Comparison of ENCODE assay signal across 10 cellular contexts in the genomic region with DNA sequence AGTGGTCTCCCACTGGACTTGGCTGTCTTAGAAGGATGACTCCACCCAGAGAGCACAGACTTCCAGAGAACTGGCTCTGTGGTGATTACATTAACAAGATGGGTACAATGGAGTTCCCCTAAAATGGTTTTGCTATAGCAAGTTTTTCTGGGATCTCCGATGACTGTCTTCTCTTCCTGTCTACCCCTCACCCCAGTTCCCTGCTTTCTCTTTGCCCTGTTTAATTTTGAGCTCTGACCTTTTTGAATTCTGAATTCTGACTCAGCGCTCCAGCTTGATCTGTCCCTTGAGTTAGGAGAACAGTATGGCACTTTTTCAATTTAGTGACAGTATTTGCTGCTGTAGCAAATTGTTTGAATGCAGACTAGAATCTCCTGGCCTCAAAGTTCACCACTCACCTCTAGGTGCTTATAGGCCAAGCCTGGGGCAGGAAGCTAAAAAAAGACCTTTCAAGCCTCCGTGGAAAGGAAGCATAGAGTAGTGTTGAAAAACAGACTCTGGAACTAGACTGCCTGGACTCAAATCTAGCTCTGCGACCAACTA. TPM values are rescaled to one million over a fixed set of nuclear protein-coding genes. Genes with fewer than 3 reads are reported as not detected.
A peak's percentile ranks its signal among the peaks of the same experiment; 100 is the strongest.
DNase-seq lines count a peak whose midpoint lies in the region; ATAC-seq and TF ChIP-seq lines count a peak whose summit lies in the region.
"Had no signal": no experiment of that assay in that cellular context is flagged by ENCODE, and none has a peak within 500 bp of the region (broad histone marks: within the 10 kb centered on the region; RNA-seq: fewer than 3 reads in every experiment).

No MANE protein-coding gene starts in this region.

- no peaks in the 10 kb centered on the region for H3K36me3 ChIP-seq in brain microvascular endothelial cell (replicated peaks)
- no peaks in the 10 kb centered on the region for H3K36me3 ChIP-seq in uterus

- H3K4me3 Mint-ChIP-seq in memory B cell = peak overlapping the region; percentile 83
- H3K4me3 Mint-ChIP-seq in Calu3 (ENCODE audit: low read depth, unreplicated experiment) = no peak overlapping the region

- DNase-seq in Right ventricle myocardium inferior (ENCODE audit: missing footprints) (no peak), cardiac septum (ENCODE audit: low spot score) (no peak), brain microvascular endothelial cell (no peak), memory B cell (ENCODE audit: low spot score in 2 of 2) (no peak), uterus (no peak), Calu3 (no peak)
- no peak for DNase-seq in activated effector memory CD4-positive, alpha-beta T cell treated with anti-CD3 and anti-CD28 coated beads, Interleukin-2, amount 50 U/mL, for 16 hours
- DNase-seq: islet precursor cell; stimulated activated CD4-positive, alpha-beta T cell treated with anti-CD3 and anti-CD28 coated beads, Interleukin-2, amount 100 ng/mL, for 24 hours had no signal

- H3K4me1 Mint-ChIP-seq in memory B cell = peaks cover 56% of the 10 kb centered on the region
- H3K4me1 Mint-ChIP-seq in Calu3 (ENCODE audit: low read depth, unreplicated experiment) = peaks cover 32% of the 10 kb centered on the region

- H3K9me3 Mint-ChIP-seq in memory B cell = no peaks in the 10 kb centered on the region
- H3K9me3 Mint-ChIP-seq in Calu3 (ENCODE audit: low read depth, unreplicated experiment) = no peaks in the 10 kb centered on the region

- in situ Hi-C loops in brain microvascular endothelial cell (cut with HindIII; ENCODE audit: low pct_ligation_motif_present, low sequenced_read_pairs) = no loop called here

- no peaks in the 10 kb centered on the region for H3K27me3 ChIP-seq in brain microvascular endothelial cell (replicated peaks)
- H3K27me3 ChIP-seq in uterus = no peaks in the 10 kb centered on the region

- peak overlapping the region; percentile 37 for H3K27ac ChIP-seq in brain microvascular endothelial cell
- peak overlapping the region; percentile 67 to 98 for H3K27ac ChIP-seq in uterus

- H3K27me3 Mint-ChIP-seq in memory B cell (no peaks in the 10 kb centered on the region), Calu3 (ENCODE audit: unreplicated experiment) (no peaks in the 10 kb centered on the region)

- no TSS peak for BruUV-seq in Calu3 (replicated peaks; lab: Mats Ljungman, UMichigan)

- peaks cover 30% of the 10 kb centered on the region for H3K36me3 Mint-ChIP-seq in memory B cell
- no peaks in the 10 kb centered on the region for H3K36me3 Mint-ChIP-seq in Calu3 (ENCODE audit: insufficient read depth, unreplicated experiment)

- TF ChIP-seq POLR2A in uterus (IDR thresholded peaks at IDR 0.05) = no peak

- ATAC-seq in Right ventricle myocardium inferior (peak; percentile 32), memory B cell (ENCODE audit: low read depth) (peak; percentile 52), HG03108 (IDR thresholded peaks at IDR 0.05; ENCODE audit: unreplicated experiment) (no peak)

- H3K4me1 ChIP-seq in uterus = no peaks in the 10 kb centered on the region

- intact Hi-C loops in Right ventricle myocardium inferior (cut with DNase I) (loop anchor here (2.0 kb wide), 1 partner anchor 16 kb away; no protein-coding TSS in a partner anchor), cardiac septum (cut with DNase I) (loop anchor here (5.0 kb wide), 1 partner anchor 33 kb away; no protein-coding TSS in a partner anchor), uterus (cut with DNase I; ENCODE audit: low total_unique reads) (no loop called here), Calu3 (cut with micrococcal nuclease; ENCODE audit: unreplicated experiment) (no loop called here)

- no peaks in the 10 kb centered on the region for H3K9me3 ChIP-seq in uterus

- no peak overlapping the region for H3K4me3 ChIP-seq in brain microvascular endothelial cell (ENCODE audit: low read depth, low read length)
- H3K4me3 ChIP-seq in uterus = no peak overlapping the region

- H3K27ac Mint-ChIP-seq in memory B cell (peak overlapping the region; percentile 94), Calu3 (ENCODE audit: unreplicated experiment) (no peak overlapping the region)

- TF ChIP-seq CTCF in brain microvascular endothelial cell (IDR thresholded peaks at IDR 0.05; ENCODE audit: low read depth, low read length, missing control alignments) = no peak
- no peak for TF ChIP-seq CTCF in uterus (IDR thresholded peaks at IDR 0.05)
- no peak for TF ChIP-seq CTCF in Calu3 (IDR thresholded peaks at IDR 0.05; ENCODE audit: unreplicated experiment)

- CTCF ChIA-PET in Calu3 (lab: Charles Lee) = no interaction called here

RNA-seq across cellular contexts. Expression of a gene that starts 7.0 kb away (rescaled TPM):
- total RNA-seq in Right ventricle myocardium inferior (131 TPM), cardiac septum (177 TPM), uterus (100 to 1,000 TPM; 106 to 285 (median 137) TPM), Calu3 (2022) (101 and 129 TPM in 2 replicates)

Comparison
In these comparisons a context has a peak if more than half of its experiments do, and no peak if none do; other contexts are left out.
1. intact Hi-C loops: an anchor here in Right ventricle myocardium inferior (2.0 kb wide) and cardiac septum (5.0 kb wide); none called in uterus and Calu3.